1 cellular context compared by ENCODE assay signal in genomic region chr1:161954050-161954449, GRCh38.
TF ChIP-seq lines count a peak whose summit lies in the region.

No MANE protein-coding gene starts in this region.

TF ChIP-seq in GM23338, 12 proteins besides CTCF, POLR2A, EP300 and RAD21 (continued from another document):
- TF ChIP-seq REST (IDR thresholded peaks at IDR 0.05; ENCODE audit: unreplicated experiment): no peak
